ENCODE assay signal across 9 cellular contexts in genomic region chr4:2689825-2690700, GRCh38.
DNase-seq lines count a peak whose midpoint lies in the region; ATAC-seq and TF ChIP-seq lines count a peak whose summit lies in the region.
"Had no signal": no experiment of that assay in that cellular context is flagged by ENCODE, and none has a peak within 500 bp of the region (broad histone marks: within the 10 kb centered on the region; RNA-seq: fewer than 3 reads in every experiment).

No MANE protein-coding gene starts in this region.

- H3K36me3 Mint-ChIP-seq in activated naive CD4-positive, alpha-beta T cell treated with anti-CD3 and anti-CD28 coated beads for 36 hours (ENCODE audit: low read depth): peaks cover 41% of the 10 kb centered on the region
- peaks cover 42% of the 10 kb centered on the region for H3K36me3 Mint-ChIP-seq in activated naive CD4-positive, alpha-beta T cell treated with anti-CD3 and anti-CD28 coated beads, Interleukin-2, amount 10 ng/mL, durations not matched to agents 7 days and 5 days

- H3K4me3 ChIP-seq in thoracic aorta (no peak overlapping the region), breast epithelium (no peak overlapping the region)

- intact Hi-C loops in activated naive CD4-positive, alpha-beta T cell treated with anti-CD3 and anti-CD28 coated beads for 36 hours (cut with micrococcal nuclease): loop anchor here (5.0 kb wide), 1 partner anchor 153 kb away; the partner anchor contains the start of gene FAM193A
- intact Hi-C loops in breast epithelium (cut with DNase I; ENCODE audit: low total_unique reads): no loop called here

- DNase-seq in activated naive CD4-positive, alpha-beta T cell treated with anti-CD3 and anti-CD28 coated beads for 36 hours: peak; percentile 59
- DNase-seq in activated naive CD4-positive, alpha-beta T cell treated with anti-CD3 and anti-CD28 coated beads, Interleukin-2, amount 10 ng/mL, durations not matched to agents 7 days and 5 days: no peak
- DNase-seq in astrocyte of the hippocampus (ENCODE audit: low read depth, low spot score): peak; percentile 23
- DNase-seq in thoracic aorta (ENCODE audit: low spot score): no peak
- no peak for DNase-seq in DMS53 (lab: John Stamatoyannopoulos, UW)
- no peak for DNase-seq in NCI-H1417 treated with DMSO at 0.1 percent for 48 hours (lab: John Stamatoyannopoulos, UW)
- no peak for DNase-seq in breast epithelium (ENCODE audit: low spot score in 2 of 2)
- DNase-seq: Kasumi-1 had no signal

- H3K27ac ChIP-seq in thoracic aorta (no peak overlapping the region), breast epithelium (no peak overlapping the region)

- CTCF ChIA-PET in activated naive CD4-positive, alpha-beta T cell treated with anti-CD3 and anti-CD28 coated beads for 36 hours (lab: Charles Lee): interaction anchor here (0.6 to 1.6 kb wide), 3 partner anchors 12 to 188 kb away, joined by 3 to 4 read pairs (median 3); no protein-coding TSS in a partner anchor
- CTCF ChIA-PET in activated naive CD4-positive, alpha-beta T cell treated with anti-CD3 and anti-CD28 coated beads, Interleukin-2, amount 10 ng/mL, durations not matched to agents 7 days and 5 days (lab: Charles Lee): no interaction called here

- no peaks in the 10 kb centered on the region for H3K9me3 ChIP-seq in thoracic aorta
- no peaks in the 10 kb centered on the region for H3K9me3 ChIP-seq in breast epithelium

- H3K4me3 Mint-ChIP-seq in activated naive CD4-positive, alpha-beta T cell treated with anti-CD3 and anti-CD28 coated beads for 36 hours: no peak overlapping the region
- no peak overlapping the region for H3K4me3 Mint-ChIP-seq in activated naive CD4-positive, alpha-beta T cell treated with anti-CD3 and anti-CD28 coated beads, Interleukin-2, amount 10 ng/mL, durations not matched to agents 7 days and 5 days

- no peaks in the 10 kb centered on the region for H3K27me3 Mint-ChIP-seq in activated naive CD4-positive, alpha-beta T cell treated with anti-CD3 and anti-CD28 coated beads for 36 hours (ENCODE audit: low read depth)
- H3K27me3 Mint-ChIP-seq in activated naive CD4-positive, alpha-beta T cell treated with anti-CD3 and anti-CD28 coated beads, Interleukin-2, amount 10 ng/mL, durations not matched to agents 7 days and 5 days: no peaks in the 10 kb centered on the region

- peaks cover 34% of the 10 kb centered on the region for H3K4me1 Mint-ChIP-seq in activated naive CD4-positive, alpha-beta T cell treated with anti-CD3 and anti-CD28 coated beads for 36 hours (ENCODE audit: low read depth)
- no peaks in the 10 kb centered on the region for H3K4me1 Mint-ChIP-seq in activated naive CD4-positive, alpha-beta T cell treated with anti-CD3 and anti-CD28 coated beads, Interleukin-2, amount 10 ng/mL, durations not matched to agents 7 days and 5 days

- H3K27me3 ChIP-seq in thoracic aorta (replicated peaks; ENCODE audit: insufficient read depth) (no peaks in the 10 kb centered on the region), breast epithelium (no peaks in the 10 kb centered on the region)

- ATAC-seq in HG03565 (IDR thresholded peaks at IDR 0.05; ENCODE audit: unreplicated experiment) (peak; percentile 42), thoracic aorta (ENCODE audit: insufficient number of reproducible peaks, low FRiP score, low read depth) (peak; percentile 45)

- peaks cover 0 to 9% of the 10 kb centered on the region in 2 donors for H3K4me1 ChIP-seq in thoracic aorta (ENCODE audit: control insufficient read depth in 1 of 2, low read depth in 2 of 2)
- no peaks in the 10 kb centered on the region for H3K4me1 ChIP-seq in breast epithelium

- peak overlapping the region; percentile 47 for H3K27ac Mint-ChIP-seq in activated naive CD4-positive, alpha-beta T cell treated with anti-CD3 and anti-CD28 coated beads for 36 hours
- no peak overlapping the region for H3K27ac Mint-ChIP-seq in activated naive CD4-positive, alpha-beta T cell treated with anti-CD3 and anti-CD28 coated beads, Interleukin-2, amount 10 ng/mL, durations not matched to agents 7 days and 5 days

- H3K36me3 ChIP-seq in thoracic aorta: peaks cover 37% of the 10 kb centered on the region
- peaks cover 4% of the 10 kb centered on the region for H3K36me3 ChIP-seq in breast epithelium

- no peak for TF ChIP-seq POLR2A in breast epithelium (IDR thresholded peaks at IDR 0.05)

- TF ChIP-seq CTCF in thoracic aorta (IDR thresholded peaks at IDR 0.05): no peak
- TF ChIP-seq CTCF in breast epithelium (IDR thresholded peaks at IDR 0.05): no peak

- H3K9me3 Mint-ChIP-seq in activated naive CD4-positive, alpha-beta T cell treated with anti-CD3 and anti-CD28 coated beads for 36 hours: no peaks in the 10 kb centered on the region
- H3K9me3 Mint-ChIP-seq in activated naive CD4-positive, alpha-beta T cell treated with anti-CD3 and anti-CD28 coated beads, Interleukin-2, amount 10 ng/mL, durations not matched to agents 7 days and 5 days: no peaks in the 10 kb centered on the region

Comparison
In these comparisons a context has a peak if more than half of its experiments do, and no peak if none do; other contexts are left out.
1. DNase-seq: peak in activated naive CD4-positive, alpha-beta T cell treated with anti-CD3 and anti-CD28 coated beads for 36 hours (single experiment) and astrocyte of the hippocampus (single experiment); none in activated naive CD4-positive, alpha-beta T cell treated with anti-CD3 and anti-CD28 coated beads, Interleukin-2, amount 10 ng/mL, durations not matched to agents 7 days and 5 days (single experiment), thoracic aorta (single experiment), DMS53 (single experiment), NCI-H1417 treated with DMSO at 0.1 percent for 48 hours (single experiment) and breast epithelium (0 of 2).